In genomic region chr14:63642656-63643382, GRCh38 we compare ENCODE assay signal across 8 cellular contexts. TPM values are rescaled to one million over a fixed set of nuclear protein-coding genes. Genes with fewer than 3 reads are reported as not detected.
A peak's percentile ranks its signal among the peaks of the same experiment; 100 is the strongest.
DNase-seq lines count a peak whose midpoint lies in the region; ATAC-seq and TF ChIP-seq lines count a peak whose summit lies in the region.

No MANE protein-coding gene starts in this region.

- CTCF ChIA-PET in naive thymus-derived CD4-positive, alpha-beta T cell (lab: Charles Lee): interaction anchor here (1.4 kb wide), 1 partner anchor 85 kb away, joined by 4 read pairs; the partner anchor contains the start of gene SGPP1

- POLR2A ChIA-PET in naive thymus-derived CD4-positive, alpha-beta T cell (lab: Charles Lee): interaction anchor here (0.6 to 4.0 kb wide), 17 partner anchors 9 to 1272 kb away, joined by 3 to 127 read pairs (median 7); partner anchors contain the start of genes PPP2R5E, SGPP1 and ZBTB1

- no peak for DNase-seq in BE2C
- DNase-seq in central memory CD8-positive, alpha-beta T cell (ENCODE audit: low spot score in 2 of 2): no peak
- no peak for DNase-seq in naive thymus-derived CD4-positive, alpha-beta T cell
- DNase-seq in NOMO-1 treated with dmso at 0.1 percent for 144 hours (lab: John Stamatoyannopoulos, UW; ENCODE audit: unreplicated experiment): no peak
- no peak for DNase-seq in globus pallidus (ENCODE audit: low spot score)

- H3K27me3 ChIP-seq in BE2C: no peaks in the 10 kb centered on the region
- no peaks in the 10 kb centered on the region for H3K27me3 ChIP-seq in naive thymus-derived CD4-positive, alpha-beta T cell (ENCODE audit: control insufficient read depth in 2 of 2, insufficient read depth in 2 of 2, low read length in 2 of 2)

- H3K36me3 Mint-ChIP-seq in IgD-negative memory B cell: peaks cover 3% of the 10 kb centered on the region
- H3K36me3 Mint-ChIP-seq in central memory CD8-positive, alpha-beta T cell (ENCODE audit: insufficient read depth): peaks cover 24% of the 10 kb centered on the region
- peaks cover 0 to 32% (median 15%) of the 10 kb centered on the region in 5 donors for H3K36me3 Mint-ChIP-seq in naive thymus-derived CD4-positive, alpha-beta T cell

- TF ChIP-seq CTCF in BE2C (IDR thresholded peaks at IDR 0.05; ENCODE audit: low read depth, low read length): no peak

- no peak for ATAC-seq in central memory CD8-positive, alpha-beta T cell (replicated peaks; ENCODE audit: extremely low read depth, poor library complexity, severe bottlenecking)
- no peak for ATAC-seq in naive thymus-derived CD4-positive, alpha-beta T cell
- ATAC-seq in GM18502 (IDR thresholded peaks at IDR 0.05; ENCODE audit: poor library complexity, unreplicated experiment) (no peak), HG03521 (IDR thresholded peaks at IDR 0.05; ENCODE audit: unreplicated experiment) (no peak)

- no peaks in the 10 kb centered on the region for H3K4me1 ChIP-seq in BE2C
- H3K4me1 ChIP-seq in naive thymus-derived CD4-positive, alpha-beta T cell (ENCODE audit: control insufficient read depth in 2 of 2, insufficient read depth in 2 of 2, low read length in 2 of 2): peaks cover 17 to 31% of the 10 kb centered on the region in 2 donors

- peak overlapping the region; percentile 95 for H3K27ac ChIP-seq in naive thymus-derived CD4-positive, alpha-beta T cell (ENCODE audit: low read depth, low read length)

- H3K4me3 ChIP-seq in BE2C (ENCODE audit: low read depth, low read length): peak overlapping the region; percentile 81
- peak overlapping the region; percentile 75 for H3K4me3 ChIP-seq in naive thymus-derived CD4-positive, alpha-beta T cell (ENCODE audit: low read length)

- peak overlapping the region; percentile 87 to 99 (median 98) for H3K27ac Mint-ChIP-seq in IgD-negative memory B cell
- peak overlapping the region; percentile 96 for H3K27ac Mint-ChIP-seq in central memory CD8-positive, alpha-beta T cell (ENCODE audit: low read depth)
- peak overlapping the region; percentile 88 to 100 (median 97) for H3K27ac Mint-ChIP-seq in naive thymus-derived CD4-positive, alpha-beta T cell

- no peaks in the 10 kb centered on the region for H3K9me3 ChIP-seq in BE2C
- H3K9me3 ChIP-seq in naive thymus-derived CD4-positive, alpha-beta T cell (ENCODE audit: control insufficient read depth in 2 of 3, low read length in 3 of 3): no peaks in the 10 kb centered on the region

- H3K9me3 Mint-ChIP-seq in IgD-negative memory B cell: no peaks in the 10 kb centered on the region
- H3K9me3 Mint-ChIP-seq in central memory CD8-positive, alpha-beta T cell: no peaks in the 10 kb centered on the region
- peaks cover 0 to 2% (median 0%) of the 10 kb centered on the region in 11 donors for H3K9me3 Mint-ChIP-seq in naive thymus-derived CD4-positive, alpha-beta T cell

- H3K4me1 Mint-ChIP-seq in IgD-negative memory B cell: peaks cover 7 to 25% (median 11%) of the 10 kb centered on the region in 3 donors
- peaks cover 20% of the 10 kb centered on the region for H3K4me1 Mint-ChIP-seq in central memory CD8-positive, alpha-beta T cell
- peaks cover 22 to 63% (median 46%) of the 10 kb centered on the region in 7 donors for H3K4me1 Mint-ChIP-seq in naive thymus-derived CD4-positive, alpha-beta T cell

- H3K36me3 ChIP-seq in BE2C: 0 out of 2 replicates have a peak, but pooled peaks cover 4% of the 10 kb centered on the region
- no peaks in the 10 kb centered on the region for H3K36me3 ChIP-seq in naive thymus-derived CD4-positive, alpha-beta T cell (ENCODE audit: control insufficient read depth in 2 of 3, insufficient read depth in 3 of 3, low read length in 3 of 3)

- H3K4me3 Mint-ChIP-seq in IgD-negative memory B cell: peak overlapping the region; percentile 84 to 99 (median 96)
- H3K4me3 Mint-ChIP-seq in central memory CD8-positive, alpha-beta T cell: peak overlapping the region; percentile 78
- H3K4me3 Mint-ChIP-seq in naive thymus-derived CD4-positive, alpha-beta T cell: peak overlapping the region; percentile 84 to 98 (median 91)

- intact Hi-C loops in naive thymus-derived CD4-positive, alpha-beta T cell (cut with micrococcal nuclease): loop anchor here (1.0 to 5.0 kb wide), 18 partner anchors 7 to 1460 kb away; partner anchors contain the start of genes MAX (in 2 of the 2), PPP2R5E (in 2 of the 2), SGPP1 (in 2 of the 2) and CHURC1 (in 1 of the 2)

- no peaks in the 10 kb centered on the region for H3K27me3 Mint-ChIP-seq in IgD-negative memory B cell
- no peaks in the 10 kb centered on the region for H3K27me3 Mint-ChIP-seq in central memory CD8-positive, alpha-beta T cell
- H3K27me3 Mint-ChIP-seq in naive thymus-derived CD4-positive, alpha-beta T cell: no peaks in the 10 kb centered on the region

RNA-seq across cellular contexts. Expression of gene WDR89, which starts 1.1 kb away (rescaled TPM):
- polyA plus RNA-seq in BE2C (2012; ENCODE audit: insufficient read depth, insufficient read length, low read depth): 24.6 TPM
- polyA plus RNA-seq in IgD-negative memory B cell: 15.2 TPM
- 10 to 100 TPM; 12.6 to 44.1 (median 24.0) TPM for total RNA-seq in naive thymus-derived CD4-positive, alpha-beta T cell
- polyA plus RNA-seq in naive thymus-derived CD4-positive, alpha-beta T cell: 10 to 100 TPM; 18.6 to 32.7 TPM
